Comparison of ENCODE assay signal across 15 cellular contexts in the genomic region with DNA sequence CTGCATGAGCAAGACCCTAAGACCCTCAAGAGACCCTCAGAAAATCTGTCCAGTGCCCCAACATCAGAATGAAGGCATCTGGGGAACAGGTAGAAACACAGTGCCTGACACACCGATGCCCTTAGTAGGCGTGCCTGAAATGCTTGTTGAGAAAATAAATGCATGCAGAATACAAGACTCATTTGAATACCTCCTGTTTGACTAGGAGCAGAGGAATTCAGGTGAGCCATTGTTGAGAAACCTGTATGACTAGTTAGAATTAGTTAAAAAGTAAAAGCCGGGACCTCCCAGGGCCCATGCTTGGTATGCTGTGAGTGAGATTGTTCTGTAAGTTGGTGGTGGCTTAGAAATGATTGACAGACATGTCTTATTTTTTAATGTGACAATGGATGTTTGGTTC. TPM values are rescaled to one million over a fixed set of nuclear protein-coding genes. Genes with fewer than 3 reads are reported as not detected.
DNase-seq lines count a peak whose midpoint lies in the region; ATAC-seq and TF ChIP-seq lines count a peak whose summit lies in the region.
"Had no signal": no experiment of that assay in that cellular context is flagged by ENCODE, and none has a peak within 500 bp of the region (broad histone marks: within the 10 kb centered on the region; RNA-seq: fewer than 3 reads in every experiment).

No MANE protein-coding gene starts in this region.

- H3K27ac Mint-ChIP-seq in nephron: peak overlapping the region; percentile 91 to 99 (median 92)
- H3K27ac Mint-ChIP-seq: activated CD4-positive, alpha-beta T cell treated with anti-CD3 and anti-CD28 coated beads, Interleukin-2, amount 10 ng/mL, durations not matched to agents 24 days and 14 days; activated naive CD8-positive, alpha-beta T cell treated with anti-CD3 and anti-CD28 coated beads, Interleukin-2, amount 50 U/mL, for 24 hours had no signal

- H3K27ac ChIP-seq in hepatocyte: peak overlapping the region; percentile 47
- H3K27ac ChIP-seq: parathyroid adenoma had no signal

- no peak overlapping the region for H2AFZ ChIP-seq in hepatocyte
- H2AFZ ChIP-seq: parathyroid adenoma had no signal

- whole genome bisulfite sequencing in hepatocyte (ENCODE audit: low lambda C conversion rate, missing lambda C conversion rate): 38% methylated on average over 3 of the region's 3 CpGs

- H3K4me1 ChIP-seq in hepatocyte (ENCODE audit: insufficient read depth): peaks cover 24% of the 10 kb centered on the region
- H3K4me1 ChIP-seq: parathyroid adenoma had no signal

- no peaks in the 10 kb centered on the region for H3K9me3 Mint-ChIP-seq in nephron
- H3K9me3 Mint-ChIP-seq: activated CD4-positive, alpha-beta T cell treated with anti-CD3 and anti-CD28 coated beads, Interleukin-2, amount 10 ng/mL, durations not matched to agents 24 days and 14 days; activated naive CD8-positive, alpha-beta T cell treated with anti-CD3 and anti-CD28 coated beads, Interleukin-2, amount 50 U/mL, for 24 hours; activated T-cell treated with anti-CD3 and anti-CD28 coated beads, Interleukin-2, amount 50 U/mL, for 4 hours had no signal

- no peaks in the 10 kb centered on the region for H3K9me2 ChIP-seq in hepatocyte (replicated peaks; ENCODE audit: insufficient read depth)

- H3K4me2 ChIP-seq in hepatocyte: peak overlapping the region; percentile 57

- TF ChIP-seq CTCF in hepatocyte (IDR thresholded peaks at IDR 0.05; ENCODE audit: poor library complexity) (no peak), nephron (IDR thresholded peaks at IDR 0.05; ENCODE audit: unreplicated experiment in 3 of 3) (no peak)

- intact Hi-C loops in Right ventricle myocardium inferior (cut with DNase I): no loop called here

- peaks cover 4% of the 10 kb centered on the region for H3K4me1 Mint-ChIP-seq in nephron
- H3K4me1 Mint-ChIP-seq: activated CD4-positive, alpha-beta T cell treated with anti-CD3 and anti-CD28 coated beads, Interleukin-2, amount 10 ng/mL, durations not matched to agents 24 days and 14 days; activated naive CD8-positive, alpha-beta T cell treated with anti-CD3 and anti-CD28 coated beads, Interleukin-2, amount 50 U/mL, for 24 hours had no signal

- peak; percentile 51 for DNase-seq in ELF-1 (ENCODE audit: low read depth, low spot score)
- peak; percentile 60 for DNase-seq in NCI-H526 treated with DMSO at 0.1 percent for 48 hours (lab: John Stamatoyannopoulos, UW)
- DNase-seq in hepatocyte (ENCODE audit: low spot score): peak; percentile 64
- no peak for DNase-seq in Right ventricle myocardium inferior (ENCODE audit: missing footprints)
- DNase-seq: activated CD4-positive, alpha-beta T cell treated with anti-CD3 and anti-CD28 coated beads, Interleukin-2, amount 10 ng/mL, durations not matched to agents 24 days and 14 days; activated naive CD8-positive, alpha-beta T cell treated with anti-CD3 and anti-CD28 coated beads, Interleukin-2, amount 50 U/mL, for 24 hours; activated T-cell treated with anti-CD3 and anti-CD28 coated beads, Interleukin-2, amount 50 U/mL, for 4 hours; NCI-H187; NCI-H69; T-helper 17 cell had no signal

- H3K36me3 ChIP-seq in hepatocyte (replicated peaks; ENCODE audit: insufficient read depth, low read depth): no peaks in the 10 kb centered on the region

- H3K27me3 Mint-ChIP-seq in nephron (ENCODE audit: low read depth): no peaks in the 10 kb centered on the region
- H3K27me3 Mint-ChIP-seq: activated CD4-positive, alpha-beta T cell treated with anti-CD3 and anti-CD28 coated beads, Interleukin-2, amount 10 ng/mL, durations not matched to agents 24 days and 14 days had no signal

- peaks cover 74% of the 10 kb centered on the region for H3K79me2 ChIP-seq in hepatocyte

- ATAC-seq in HG02763 (IDR thresholded peaks at IDR 0.05; ENCODE audit: unreplicated experiment) (no peak), Right ventricle myocardium inferior (no peak), GM18870 (IDR thresholded peaks at IDR 0.05; ENCODE audit: unreplicated experiment) (no peak)
- no peak for ATAC-seq in activated CD4-positive, CD25-positive, alpha-beta regulatory T cell treated with anti-CD3 and anti-CD28 coated beads, Interleukin-2, amount 50 U/mL, for 24 hours
- ATAC-seq: activated naive CD8-positive, alpha-beta T cell treated with anti-CD3 and anti-CD28 coated beads, Interleukin-2, amount 50 U/mL, for 24 hours; activated T-cell treated with anti-CD3 and anti-CD28 coated beads, Interleukin-2, amount 50 U/mL, for 4 hours; T-helper 17 cell had no signal

- no peaks in the 10 kb centered on the region for H3K36me3 Mint-ChIP-seq in nephron (ENCODE audit: low read depth)

- no peaks in the 10 kb centered on the region for H3K9me3 ChIP-seq in hepatocyte (ENCODE audit: low read depth)

- H3K27me3 ChIP-seq in hepatocyte: no peaks in the 10 kb centered on the region

- H3K4me3 ChIP-seq in hepatocyte: no peak overlapping the region

- H3K4me3 Mint-ChIP-seq in nephron: peak overlapping the region in 2 of 3 experiments; percentile 4 to 18
- H3K4me3 Mint-ChIP-seq: activated CD4-positive, alpha-beta T cell treated with anti-CD3 and anti-CD28 coated beads, Interleukin-2, amount 10 ng/mL, durations not matched to agents 24 days and 14 days; activated naive CD8-positive, alpha-beta T cell treated with anti-CD3 and anti-CD28 coated beads, Interleukin-2, amount 50 U/mL, for 24 hours; activated T-cell treated with anti-CD3 and anti-CD28 coated beads, Interleukin-2, amount 50 U/mL, for 4 hours; T-helper 17 cell had no signal

- peaks cover 9% of the 10 kb centered on the region for H4K20me1 ChIP-seq in hepatocyte (ENCODE audit: insufficient read depth, poor library complexity, severe bottlenecking)

RNA-seq across cellular contexts. Expression of a gene that starts 55.0 kb away (rescaled TPM):
- total RNA-seq in hepatocyte: 22.6 and 27.6 TPM in 2 replicates
- polyA plus RNA-seq in hepatocyte: 21.5 and 27.8 TPM in 2 replicates
- total RNA-seq in Right ventricle myocardium inferior: 1.9 TPM
